ENCODE assay signal across 1 cellular context in the genomic region with DNA sequence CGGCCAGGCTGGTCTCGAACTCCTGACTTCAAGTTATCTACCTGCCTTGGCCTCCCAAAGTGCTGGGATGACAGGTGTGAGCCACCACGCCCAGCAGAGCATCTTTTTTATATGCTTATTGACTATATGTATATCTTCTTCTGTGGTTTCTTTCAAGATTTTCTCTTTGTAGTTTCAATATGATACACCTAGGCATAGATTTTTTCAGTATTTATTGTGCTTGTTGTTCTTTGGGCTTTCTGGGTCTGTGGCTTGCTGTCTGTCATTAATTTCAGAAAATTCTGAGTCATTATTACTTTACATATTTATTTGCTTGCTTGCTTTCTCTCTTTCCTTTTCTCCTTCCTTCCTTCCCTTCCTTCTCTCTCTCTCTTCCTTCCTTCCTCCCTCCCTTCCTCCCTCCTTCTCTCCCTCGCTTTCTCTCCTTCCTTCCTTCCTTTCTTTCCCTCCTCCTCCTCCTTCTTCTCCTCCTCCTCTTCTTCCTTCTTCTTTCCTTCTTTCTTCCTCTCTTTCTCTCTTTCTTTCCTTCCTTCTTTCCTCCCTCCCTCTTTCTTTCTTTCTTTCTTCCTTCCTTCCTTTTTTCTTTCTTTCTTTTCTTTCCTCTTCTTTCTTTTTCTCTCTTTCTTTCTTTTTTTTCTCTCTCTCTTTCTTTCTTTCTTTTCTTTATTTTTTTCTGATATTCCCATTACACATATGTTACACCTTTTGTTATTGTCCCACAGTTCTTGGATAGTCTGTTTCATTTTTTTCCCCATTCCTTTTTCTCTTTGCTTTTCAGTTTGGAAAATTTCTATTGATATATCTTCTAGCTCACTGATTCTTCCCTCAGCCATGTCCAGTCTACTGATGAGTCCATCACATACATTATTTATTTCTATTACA.
TF ChIP-seq lines count a peak whose summit lies in the region.

No MANE protein-coding gene starts in this region.

TF ChIP-seq in HEK293, 187 proteins besides CTCF, POLR2A, EP300 and RAD21 (continued from another document):
- TF ChIP-seq, protein P1, sequence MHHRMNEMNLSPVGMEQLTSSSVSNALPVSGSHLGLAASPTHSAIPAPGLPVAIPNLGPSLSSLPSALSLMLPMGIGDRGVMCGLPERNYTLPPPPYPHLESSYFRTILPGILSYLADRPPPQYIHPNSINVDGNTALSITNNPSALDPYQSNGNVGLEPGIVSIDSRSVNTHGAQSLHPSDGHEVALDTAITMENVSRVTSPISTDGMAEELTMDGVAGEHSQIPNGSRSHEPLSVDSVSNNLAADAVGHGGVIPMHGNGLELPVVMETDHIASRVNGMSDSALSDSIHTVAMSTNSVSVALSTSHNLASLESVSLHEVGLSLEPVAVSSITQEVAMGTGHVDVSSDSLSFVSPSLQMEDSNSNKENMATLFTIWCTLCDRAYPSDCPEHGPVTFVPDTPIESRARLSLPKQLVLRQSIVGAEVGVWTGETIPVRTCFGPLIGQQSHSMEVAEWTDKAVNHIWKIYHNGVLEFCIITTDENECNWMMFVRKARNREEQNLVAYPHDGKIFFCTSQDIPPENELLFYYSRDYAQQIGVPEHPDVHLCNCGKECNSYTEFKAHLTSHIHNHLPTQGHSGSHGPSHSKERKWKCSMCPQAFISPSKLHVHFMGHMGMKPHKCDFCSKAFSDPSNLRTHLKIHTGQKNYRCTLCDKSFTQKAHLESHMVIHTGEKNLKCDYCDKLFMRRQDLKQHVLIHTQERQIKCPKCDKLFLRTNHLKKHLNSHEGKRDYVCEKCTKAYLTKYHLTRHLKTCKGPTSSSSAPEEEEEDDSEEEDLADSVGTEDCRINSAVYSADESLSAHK (tag by site-specific recombination; IDR thresholded peaks at IDR 0.05): no peak
- TF ChIP-seq ZNF366 (tag by site-specific recombination; conservative IDR thresholded peaks at IDR 0.05): peak; percentile 92
- 0 out of 2 replicates have a peak, but pooled peaks have one; percentile 21 for TF ChIP-seq PRDM1 (tag by site-specific recombination; IDR thresholded peaks at IDR 0.05)
- TF ChIP-seq ZNF24 (tag by site-specific recombination; IDR thresholded peaks at IDR 0.05): no peak
- TF ChIP-seq, protein P2, sequence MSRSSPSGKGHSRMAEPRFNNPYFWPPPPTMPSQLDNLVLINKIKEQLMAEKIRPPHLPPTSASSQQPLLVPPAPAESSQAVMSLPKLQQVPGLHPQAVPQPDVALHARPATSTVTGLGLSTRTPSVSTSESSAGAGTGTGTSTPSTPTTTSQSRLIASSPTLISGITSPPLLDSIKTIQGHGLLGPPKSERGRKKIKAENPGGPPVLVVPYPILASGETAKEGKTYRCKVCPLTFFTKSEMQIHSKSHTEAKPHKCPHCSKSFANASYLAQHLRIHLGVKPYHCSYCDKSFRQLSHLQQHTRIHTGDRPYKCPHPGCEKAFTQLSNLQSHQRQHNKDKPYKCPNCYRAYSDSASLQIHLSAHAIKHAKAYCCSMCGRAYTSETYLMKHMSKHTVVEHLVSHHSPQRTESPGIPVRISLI (tag by site-specific recombination; IDR thresholded peaks at IDR 0.05): no peak
